In the genomic region with DNA sequence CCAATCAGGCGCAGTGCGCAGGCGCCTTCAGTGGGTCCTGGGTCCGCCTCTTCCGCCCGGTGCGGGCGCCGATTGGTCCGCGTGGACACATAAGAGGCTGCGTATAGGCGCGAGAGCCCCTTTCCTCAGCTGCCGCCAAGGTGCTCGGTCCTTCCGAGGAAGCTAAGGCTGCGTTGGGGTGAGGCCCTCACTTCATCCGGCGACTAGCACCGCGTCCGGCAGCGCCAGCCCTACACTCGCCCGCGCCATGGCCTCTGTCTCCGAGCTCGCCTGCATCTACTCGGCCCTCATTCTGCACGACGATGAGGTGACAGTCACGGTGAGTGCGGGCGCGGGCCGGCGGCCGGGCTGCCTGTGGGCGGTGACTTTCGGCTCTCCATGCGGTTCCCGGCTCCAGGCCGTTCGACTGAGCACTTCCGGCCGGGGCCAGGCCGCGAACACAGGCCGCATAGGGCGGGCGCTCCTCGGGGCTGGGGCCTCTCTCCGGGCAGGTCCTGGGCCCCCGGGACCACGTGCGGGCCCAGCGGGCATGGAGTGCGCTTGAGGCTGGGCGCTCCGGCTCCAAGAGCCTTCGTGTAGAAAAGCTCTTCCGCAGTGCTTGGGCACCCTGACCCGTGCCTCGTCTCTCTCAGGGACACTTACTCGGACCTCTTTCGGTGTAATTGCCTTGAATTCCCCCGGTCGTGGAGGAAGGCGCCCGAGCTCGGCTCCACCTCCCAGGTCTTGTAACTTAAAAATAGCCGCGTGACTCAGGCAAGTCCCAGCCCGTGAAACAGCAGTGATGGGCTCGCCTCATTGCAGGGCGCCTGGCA, we compare ENCODE assay signal across 1 cellular context.
TF ChIP-seq lines count a peak whose summit lies in the region.

Gene RPLP1, plus strand, starts transcription at position 117 of the 812 bp plus-strand sequence. Its CDS starts 131 bp downstream, at position 248.

TF ChIP-seq in HepG2, 621 proteins besides CTCF, POLR2A, EP300 and RAD21 (continued from another document and continues in another):
- TF ChIP-seq ZNF362 (CRISPR knock-in tag; IDR thresholded peaks at IDR 0.05; ENCODE audit: borderline replicate concordance), result peak; percentile 57; the same call in 1 of the 2 replicates
- TF ChIP-seq ZNF75D (CRISPR knock-in tag; IDR thresholded peaks at IDR 0.05; ENCODE audit: borderline replicate concordance), result no peak
- no peak for TF ChIP-seq GTF3A (CRISPR knock-in tag; conservative IDR thresholded peaks at IDR 0.05)
- TF ChIP-seq, protein P1, sequence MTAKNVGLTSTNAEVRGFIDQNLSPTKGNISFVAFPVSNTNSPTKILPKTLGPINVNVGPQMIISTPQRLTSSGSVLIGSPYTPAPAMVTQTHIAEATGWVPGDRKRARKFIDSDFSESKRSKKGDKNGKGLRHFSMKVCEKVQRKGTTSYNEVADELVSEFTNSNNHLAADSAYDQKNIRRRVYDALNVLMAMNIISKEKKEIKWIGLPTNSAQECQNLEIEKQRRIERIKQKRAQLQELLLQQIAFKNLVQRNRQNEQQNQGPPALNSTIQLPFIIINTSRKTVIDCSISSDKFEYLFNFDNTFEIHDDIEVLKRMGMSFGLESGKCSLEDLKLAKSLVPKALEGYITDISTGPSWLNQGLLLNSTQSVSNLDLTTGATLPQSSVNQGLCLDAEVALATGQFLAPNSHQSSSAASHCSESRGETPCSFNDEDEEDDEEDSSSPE (CRISPR knock-in tag; IDR thresholded peaks at IDR 0.05), result peak; percentile 71; the same call in 1 of the 2 replicates
- no peak for TF ChIP-seq ATF3 (CRISPR knock-in tag; IDR thresholded peaks at IDR 0.05)
- peak; percentile 88 for TF ChIP-seq EEA1 (CRISPR knock-in tag; IDR thresholded peaks at IDR 0.05; ENCODE audit: borderline replicate concordance)
- TF ChIP-seq NFYB (CRISPR knock-in tag; IDR thresholded peaks at IDR 0.05), result peak; percentile 88
- no peak for TF ChIP-seq JUN (CRISPR knock-in tag; IDR thresholded peaks at IDR 0.05)
- TF ChIP-seq ZGPAT (CRISPR knock-in tag; IDR thresholded peaks at IDR 0.05), result peak; percentile 76; the same call in 1 of the 2 replicates
- TF ChIP-seq ZNF317 (CRISPR knock-in tag; IDR thresholded peaks at IDR 0.05), result peak; percentile 52; the same call in 1 of the 2 replicates
- TF ChIP-seq CEBPG (CRISPR knock-in tag; IDR thresholded peaks at IDR 0.05), result no peak
- TF ChIP-seq ZFP36 (IDR thresholded peaks at IDR 0.05; ENCODE audit: borderline replicate concordance, low read depth, low read length, partially characterized antibody), result no peak
- no peak for TF ChIP-seq ZNF343 (CRISPR knock-in tag; IDR thresholded peaks at IDR 0.05)
- TF ChIP-seq NFYC (CRISPR knock-in tag; IDR thresholded peaks at IDR 0.05), result peak; percentile 85
- TF ChIP-seq CENPT (CRISPR knock-in tag; IDR thresholded peaks at IDR 0.05; ENCODE audit: low read depth), result no peak
- TF ChIP-seq ESRRA (CRISPR knock-in tag; IDR thresholded peaks at IDR 0.05; ENCODE audit: low read depth), result no peak
- 0 out of 2 replicates have a peak, but pooled peaks have one; percentile 38 for TF ChIP-seq ZNF292 (CRISPR knock-in tag; IDR thresholded peaks at IDR 0.05; ENCODE audit: borderline replicate concordance, low read depth)
- peak; percentile 29 for TF ChIP-seq ZNF883 (CRISPR knock-in tag; IDR thresholded peaks at IDR 0.05; ENCODE audit: not compliant biosample characterization)
- no peak for TF ChIP-seq ZNF432 (CRISPR knock-in tag; IDR thresholded peaks at IDR 0.05; ENCODE audit: borderline replicate concordance)
- TF ChIP-seq ZNF274 (CRISPR knock-in tag; IDR thresholded peaks at IDR 0.05), result no peak; the same call in none of the 2 replicates
- TF ChIP-seq MIER3 (CRISPR knock-in tag; IDR thresholded peaks at IDR 0.05; ENCODE audit: borderline replicate concordance), result peak; percentile 29; the same call in 1 of the 2 replicates
- TF ChIP-seq ZNF281 (CRISPR knock-in tag; IDR thresholded peaks at IDR 0.05; ENCODE audit: borderline replicate concordance), result no peak; the same call in 1 of the 2 replicates
- TF ChIP-seq, protein P2, sequence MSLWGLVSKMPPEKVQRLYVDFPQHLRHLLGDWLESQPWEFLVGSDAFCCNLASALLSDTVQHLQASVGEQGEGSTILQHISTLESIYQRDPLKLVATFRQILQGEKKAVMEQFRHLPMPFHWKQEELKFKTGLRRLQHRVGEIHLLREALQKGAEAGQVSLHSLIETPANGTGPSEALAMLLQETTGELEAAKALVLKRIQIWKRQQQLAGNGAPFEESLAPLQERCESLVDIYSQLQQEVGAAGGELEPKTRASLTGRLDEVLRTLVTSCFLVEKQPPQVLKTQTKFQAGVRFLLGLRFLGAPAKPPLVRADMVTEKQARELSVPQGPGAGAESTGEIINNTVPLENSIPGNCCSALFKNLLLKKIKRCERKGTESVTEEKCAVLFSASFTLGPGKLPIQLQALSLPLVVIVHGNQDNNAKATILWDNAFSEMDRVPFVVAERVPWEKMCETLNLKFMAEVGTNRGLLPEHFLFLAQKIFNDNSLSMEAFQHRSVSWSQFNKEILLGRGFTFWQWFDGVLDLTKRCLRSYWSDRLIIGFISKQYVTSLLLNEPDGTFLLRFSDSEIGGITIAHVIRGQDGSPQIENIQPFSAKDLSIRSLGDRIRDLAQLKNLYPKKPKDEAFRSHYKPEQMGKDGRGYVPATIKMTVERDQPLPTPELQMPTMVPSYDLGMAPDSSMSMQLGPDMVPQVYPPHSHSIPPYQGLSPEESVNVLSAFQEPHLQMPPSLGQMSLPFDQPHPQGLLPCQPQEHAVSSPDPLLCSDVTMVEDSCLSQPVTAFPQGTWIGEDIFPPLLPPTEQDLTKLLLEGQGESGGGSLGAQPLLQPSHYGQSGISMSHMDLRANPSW (CRISPR knock-in tag; IDR thresholded peaks at IDR 0.05; ENCODE audit: borderline replicate concordance), result no peak; the same call in 1 of the 2 replicates
- TF ChIP-seq SRSF1 (optimal IDR thresholded peaks at IDR 0.05; ENCODE audit: low read depth, low read length), result peak; percentile 43
- TF ChIP-seq TCF7 (IDR thresholded peaks at IDR 0.05; ENCODE audit: low read depth), result no peak
- TF ChIP-seq ZNF780A (CRISPR knock-in tag; IDR thresholded peaks at IDR 0.05), result no peak; the same call in 1 of the 2 replicates
- TF ChIP-seq ZNF251 (CRISPR knock-in tag; IDR thresholded peaks at IDR 0.05), result no peak
- 0 out of 2 replicates have a peak, but pooled peaks have one; percentile 44 for TF ChIP-seq AHR (CRISPR knock-in tag; IDR thresholded peaks at IDR 0.05)
- TF ChIP-seq HDAC1 (CRISPR knock-in tag; IDR thresholded peaks at IDR 0.05), result peak; percentile 66
- no peak for TF ChIP-seq RFX1 (IDR thresholded peaks at IDR 0.05)
- TF ChIP-seq, protein P3, sequence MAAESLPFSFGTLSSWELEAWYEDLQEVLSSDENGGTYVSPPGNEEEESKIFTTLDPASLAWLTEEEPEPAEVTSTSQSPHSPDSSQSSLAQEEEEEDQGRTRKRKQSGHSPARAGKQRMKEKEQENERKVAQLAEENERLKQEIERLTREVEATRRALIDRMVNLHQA (CRISPR knock-in tag; IDR thresholded peaks at IDR 0.05), result 0 out of 2 replicates have a peak, but pooled peaks have one; percentile 14
- TF ChIP-seq ZNF891 (CRISPR knock-in tag; IDR thresholded peaks at IDR 0.05), result peak; percentile 24; the same call in 1 of the 2 replicates
- no peak for TF ChIP-seq MBD4 (IDR thresholded peaks at IDR 0.05; ENCODE audit: borderline replicate concordance, low read length)
- TF ChIP-seq ZNF652 (CRISPR knock-in tag; IDR thresholded peaks at IDR 0.05; ENCODE audit: borderline replicate concordance, low read depth), result no peak
- peak; percentile 99 for TF ChIP-seq DRAP1 (CRISPR knock-in tag; IDR thresholded peaks at IDR 0.05)
- peak; percentile 17 for TF ChIP-seq AKNA (CRISPR knock-in tag; IDR thresholded peaks at IDR 0.05; ENCODE audit: borderline replicate concordance)
- peak; percentile 13; the same call in 1 of the 2 replicates for TF ChIP-seq NAIF1 (CRISPR knock-in tag; IDR thresholded peaks at IDR 0.05; ENCODE audit: borderline replicate concordance)
- TF ChIP-seq ZNF678 (CRISPR knock-in tag; IDR thresholded peaks at IDR 0.05), result no peak
- TF ChIP-seq TFAP4 (IDR thresholded peaks at IDR 0.05; ENCODE audit: borderline replicate concordance, low read depth), result peak; percentile 56; the same call in 1 of the 2 replicates
- peak; percentile 65; the same call in 1 of the 2 replicates for TF ChIP-seq DNMT1 (CRISPR knock-in tag; IDR thresholded peaks at IDR 0.05)
